1 cellular context compared by ENCODE assay signal in the genomic region with DNA sequence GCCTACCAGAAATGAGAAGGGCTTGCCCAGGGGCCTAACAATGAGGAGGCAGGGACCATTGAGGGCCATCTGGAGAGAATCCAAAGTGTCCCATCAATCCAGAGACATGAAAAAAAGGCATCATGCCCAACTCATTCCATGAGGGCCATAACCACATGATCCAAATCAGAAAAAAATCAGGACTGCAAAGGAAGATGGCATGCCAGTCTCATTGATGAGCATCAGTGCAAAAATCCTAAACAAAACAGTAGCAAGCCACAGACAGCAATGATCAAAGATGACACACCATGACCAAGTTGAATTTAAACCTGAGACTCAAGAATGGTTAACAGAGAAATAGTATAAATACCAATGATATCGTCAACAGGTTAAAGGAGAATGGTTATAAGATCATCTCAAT.
TF ChIP-seq lines count a peak whose summit lies in the region.

No MANE protein-coding gene starts in this region.

TF ChIP-seq in IMR-90, 13 proteins besides CTCF, POLR2A, EP300 and RAD21:
- TF ChIP-seq RCOR1 (IDR thresholded peaks at IDR 0.05; ENCODE audit: insufficient replicate concordance, low read length) (no peak), RFX5 (IDR thresholded peaks at IDR 0.05; ENCODE audit: low read depth, low read length) (no peak), MAZ (IDR thresholded peaks at IDR 0.05; ENCODE audit: borderline replicate concordance, low read depth, low read length) (no peak), MXI1 (IDR thresholded peaks at IDR 0.05; ENCODE audit: borderline replicate concordance, low read depth, low read length) (no peak), SMC3 (IDR thresholded peaks at IDR 0.05; ENCODE audit: low read depth, low read length) (no peak), FOS (IDR thresholded peaks at IDR 0.05; ENCODE audit: low read depth, low read length) (no peak), NFE2L2 (IDR thresholded peaks at IDR 0.05; ENCODE audit: low read depth, low read length) (no peak), CEBPB (IDR thresholded peaks at IDR 0.05; ENCODE audit: low read depth, low read length) (no peak), MAFK (IDR thresholded peaks at IDR 0.05; ENCODE audit: low read depth, low read length) (no peak), BHLHE40 (IDR thresholded peaks at IDR 0.05; ENCODE audit: low read depth, low read length) (no peak), CHD1 (IDR thresholded peaks at IDR 0.05; ENCODE audit: low read depth, low read length) (no peak)
- TF ChIP-seq, protein P1, sequence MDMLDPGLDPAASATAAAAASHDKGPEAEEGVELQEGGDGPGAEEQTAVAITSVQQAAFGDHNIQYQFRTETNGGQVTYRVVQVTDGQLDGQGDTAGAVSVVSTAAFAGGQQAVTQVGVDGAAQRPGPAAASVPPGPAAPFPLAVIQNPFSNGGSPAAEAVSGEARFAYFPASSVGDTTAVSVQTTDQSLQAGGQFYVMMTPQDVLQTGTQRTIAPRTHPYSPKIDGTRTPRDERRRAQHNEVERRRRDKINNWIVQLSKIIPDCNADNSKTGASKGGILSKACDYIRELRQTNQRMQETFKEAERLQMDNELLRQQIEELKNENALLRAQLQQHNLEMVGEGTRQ (IDR thresholded peaks at IDR 0.05; ENCODE audit: low read depth, low read length) = no peak
- TF ChIP-seq, protein P2, sequence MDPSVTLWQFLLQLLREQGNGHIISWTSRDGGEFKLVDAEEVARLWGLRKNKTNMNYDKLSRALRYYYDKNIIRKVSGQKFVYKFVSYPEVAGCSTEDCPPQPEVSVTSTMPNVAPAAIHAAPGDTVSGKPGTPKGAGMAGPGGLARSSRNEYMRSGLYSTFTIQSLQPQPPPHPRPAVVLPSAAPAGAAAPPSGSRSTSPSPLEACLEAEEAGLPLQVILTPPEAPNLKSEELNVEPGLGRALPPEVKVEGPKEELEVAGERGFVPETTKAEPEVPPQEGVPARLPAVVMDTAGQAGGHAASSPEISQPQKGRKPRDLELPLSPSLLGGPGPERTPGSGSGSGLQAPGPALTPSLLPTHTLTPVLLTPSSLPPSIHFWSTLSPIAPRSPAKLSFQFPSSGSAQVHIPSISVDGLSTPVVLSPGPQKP (IDR thresholded peaks at IDR 0.05; ENCODE audit: borderline replicate concordance, low read depth, low read length) = no peak
